In genomic region chr11:27433742-27434141, GRCh38 we compare ENCODE assay signal across 29 cellular contexts.
"Had no signal": no experiment of that assay in that cellular context is flagged by ENCODE, and none has a peak within 500 bp of the region (broad histone marks: within the 10 kb centered on the region; RNA-seq: fewer than 3 reads in every experiment).

No MANE protein-coding gene starts in this region.

- DNase-seq: activated CD4-positive, alpha-beta memory T cell treated with anti-CD3 and anti-CD28 coated beads, Interleukin-2, amount 10 ng/mL, durations not matched to agents 7 days and 5 days; activated CD4-positive, alpha-beta T cell treated with anti-CD3 and anti-CD28 coated beads for 1 hour; activated CD4-positive, alpha-beta T cell treated with anti-CD3 and anti-CD28 coated beads for 4 hours; activated CD4-positive, alpha-beta T cell treated with anti-CD3 and anti-CD28 coated beads, Interleukin-2, amount 10 ng/mL, durations not matched to agents 7 days and 5 days; activated CD4-positive, alpha-beta T cell treated with anti-CD3 and anti-CD28 coated beads, Interleukin-2, amount 50 U/mL, for 4 hours; activated CD8-positive, alpha-beta memory T cell treated with anti-CD3 and anti-CD28 coated beads, Interleukin-2, amount 50 U/mL, for 48 hours; activated gamma-delta T cell; activated naive CD4-positive, alpha-beta T cell; activated naive CD4-positive, alpha-beta T cell treated with anti-CD3 and anti-CD28 coated beads, Interleukin-2, amount 10 ng/mL, durations not matched to agents 7 days and 5 days; activated naive CD8-positive, alpha-beta T cell treated with anti-CD3 and anti-CD28 coated beads, Interleukin-2, amount 10 ng/mL, durations not matched to agents 7 days and 5 days; activated T-cell treated with anti-CD3 and anti-CD28 coated beads for 4 hours; activated T-cell treated with anti-CD3 and anti-CD28 coated beads, Interleukin-2, amount 50 U/mL, for 24 hours; activated T-cell treated with anti-CD3 and anti-CD28 coated beads, Interleukin-2, amount 50 U/mL, for 72 hours; brain microvascular endothelial cell; dermis blood vessel endothelial cell; effector CD4-positive, alpha-beta T cell; effector memory CD8-positive, alpha-beta T cell; erythroblast; foreskin fibroblast; heart left ventricle; T-helper 1 cell; T-helper 17 cell; T1000 had no signal

- H3K36me3 ChIP-seq: brain microvascular endothelial cell, esophagus muscularis mucosa had no signal

- H3K4me3 ChIP-seq: coronary artery, esophagus muscularis mucosa, heart left ventricle had no signal

- ATAC-seq: activated naive CD4-positive, alpha-beta T cell treated with anti-CD3 and anti-CD28 coated beads, Interleukin-2, amount 50 U/mL, for 72 hours; activated T-cell treated with anti-CD3 and anti-CD28 coated beads, Interleukin-2, amount 50 U/mL, for 72 hours; effector memory CD8-positive, alpha-beta T cell; heart left ventricle; T-helper 17 cell had no signal

- H3K27me3 ChIP-seq: brain microvascular endothelial cell, esophagus muscularis mucosa, heart left ventricle had no signal

- H3K9me3 ChIP-seq: esophagus muscularis mucosa, heart left ventricle had no signal

- FAIRE-seq: astrocyte, bronchial epithelial cell, frontal cortex had no signal

- H3K27ac ChIP-seq: brain microvascular endothelial cell, coronary artery, esophagus muscularis mucosa, heart left ventricle had no signal
